In genomic region chr3:60430208-60430607, GRCh38 we compare ENCODE assay signal across 22 cellular contexts.
"Had no signal": no experiment of that assay in that cellular context is flagged by ENCODE, and none has a peak within 500 bp of the region (broad histone marks: within the 10 kb centered on the region; RNA-seq: fewer than 3 reads in every experiment).

No MANE protein-coding gene starts in this region.

- H3K9ac ChIP-seq: KMS-11, SK-N-SH had no signal

- H3K9me3 Mint-ChIP-seq: IgD-negative memory B cell had no signal

- H3K4me3 Mint-ChIP-seq: IgD-negative memory B cell had no signal

- H3K4me3 ChIP-seq: K562 had no signal

- H3K27ac ChIP-seq: HL-60, KMS-11 had no signal

- H3K27ac Mint-ChIP-seq: IgD-negative memory B cell had no signal

- H3K4me1 Mint-ChIP-seq: IgD-negative memory B cell had no signal

- H3K9me3 ChIP-seq: SK-N-SH had no signal

- H3K9me2 ChIP-seq: SK-N-SH had no signal

- H3K27me3 Mint-ChIP-seq: IgD-negative memory B cell had no signal

- DNase-seq: Kasumi-1, NCI-H1092, NCI-H1105 treated with DMSO at 0.1 percent for 48 hours, NCI-H1417 treated with DMSO at 0.1 percent for 48 hours, NCI-H146, NCI-H1694 treated with DMSO at 0.1 percent for 48 hours, NCI-H1930, NCI-H2081, NCI-H2107, NCI-H2171 treated with DMSO at 0.1 percent for 48 hours, NCI-H2227 treated with DMSO at 0.1 percent for 48 hours, NCI-H524, NCI-H526 treated with DMSO at 0.1 percent for 48 hours, NCI-H748 treated with DMSO at 0.1 percent for 48 hours, Right ventricle myocardium superior, RPMI8226, SK-N-SH, SW 1271 had no signal

- H3K4me2 ChIP-seq: KMS-11, SK-N-SH had no signal
